ENCODE assay signal across 8 cellular contexts in the genomic region with DNA sequence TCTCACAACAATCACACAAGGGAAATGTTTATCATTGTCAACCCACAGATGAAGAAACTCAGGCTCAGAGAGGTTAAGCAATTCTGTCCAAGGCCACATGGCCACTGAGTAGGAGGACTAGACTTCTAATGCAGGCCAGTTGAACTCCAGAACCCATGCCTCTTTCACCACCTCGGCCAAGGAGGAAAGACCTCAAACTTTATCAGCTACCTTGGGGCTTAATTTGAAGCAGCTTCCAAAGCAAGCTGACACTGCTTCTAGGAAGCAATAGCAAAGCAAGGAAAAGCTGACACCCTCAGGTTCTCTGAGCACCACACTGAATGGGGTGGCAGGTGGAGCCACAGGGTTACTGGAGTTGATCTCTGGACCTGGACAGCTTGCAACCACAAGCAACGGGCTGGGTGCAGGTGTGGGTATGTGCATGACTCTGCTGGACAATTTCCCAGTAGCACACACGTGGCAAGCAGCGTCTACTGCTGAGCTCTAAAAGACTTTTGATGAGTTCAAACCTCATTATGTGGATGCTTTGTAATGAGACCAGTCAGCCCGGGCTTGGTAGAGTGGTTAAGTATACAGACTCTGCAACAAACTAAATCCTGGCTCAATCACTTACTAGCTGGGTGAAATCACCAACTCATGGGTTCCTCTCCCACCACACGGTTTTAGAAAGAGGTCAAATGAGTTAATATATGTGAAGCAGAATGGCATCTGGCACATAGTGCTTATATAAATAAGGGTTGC. TPM values are rescaled to one million over a fixed set of nuclear protein-coding genes. Genes with fewer than 3 reads are reported as not detected.
A peak's percentile ranks its signal among the peaks of the same experiment; 100 is the strongest.
DNase-seq lines count a peak whose midpoint lies in the region; ATAC-seq, FAIRE-seq and TF ChIP-seq lines count a peak whose summit lies in the region.

No MANE protein-coding gene starts in this region.

- no peak for FAIRE-seq in frontal cortex (lab: Jason Lieb, UNC)

- no peaks in the 10 kb centered on the region for H3K9me3 ChIP-seq in Peyer's patch

- intact Hi-C loops in Right ventricle myocardium superior (cut with DNase I): loop anchor here (5.0 to 10.0 kb wide), 2 partner anchors 302 to 460 kb away; no protein-coding TSS in a partner anchor

- peak overlapping the region in 1 of 4 donors; percentile 6 for H3K4me3 ChIP-seq in Peyer's patch

- peak; percentile 34 for DNase-seq in NCI-H1105 treated with DMSO at 0.1 percent for 48 hours (lab: John Stamatoyannopoulos, UW)
- no peak for DNase-seq in NCI-H1105 (lab: John Stamatoyannopoulos, UW)
- peak in 2 of 3 donors; percentile 87 to 90 for DNase-seq in Peyer's patch
- DNase-seq in Right ventricle myocardium superior: no peak
- DNase-seq in substantia nigra (lab: John Stamatoyannopoulos, UW): peak in 8 of 49 donors; percentile 16 to 39 (median 23)
- DNase-seq in frontal cortex (ENCODE audit: low spot score in 2 of 2): no peak
- no peak for DNase-seq in stimulated activated CD4-positive, alpha-beta T cell treated with anti-CD3 and anti-CD28 coated beads, Interleukin-2, amount 100 ng/mL, for 48 hours
- DNase-seq in SHP77 (lab: John Stamatoyannopoulos, UW): no peak

- ATAC-seq in Right ventricle myocardium superior (ENCODE audit: poor library complexity): peak; percentile 40

- H3K36me3 ChIP-seq in Peyer's patch: peaks cover 0 to 9% (median 0%) of the 10 kb centered on the region in 3 donors

- H3K27ac ChIP-seq in Peyer's patch: peak overlapping the region in 3 of 4 donors; percentile 27 to 91 (median 84)
- peak overlapping the region; percentile 84 for H3K27ac ChIP-seq in substantia nigra (ENCODE audit: low read depth, low read length, poor library complexity, severe bottlenecking)

- peak in 2 of 6 experiments; percentile 5 to 33 for TF ChIP-seq CTCF in Peyer's patch (IDR thresholded peaks at IDR 0.05)

- peak; percentile 41 to 67 for TF ChIP-seq POLR2A in Peyer's patch (IDR thresholded peaks at IDR 0.05)

- H3K4me1 ChIP-seq in Peyer's patch: peaks cover 0 to 25% (median 5%) of the 10 kb centered on the region in 4 donors

- H3K27me3 ChIP-seq in Peyer's patch: no peaks in the 10 kb centered on the region

RNA-seq across cellular contexts. Expression of a gene that starts 23.1 kb away (rescaled TPM):
- total RNA-seq in Peyer's patch (100 to 1,000 TPM; 309 to 477 (median 414) TPM), Right ventricle myocardium superior (20.2 TPM), frontal cortex (64.4 TPM)

Comparison
In these comparisons a context has a peak if more than half of its experiments do, and no peak if none do; other contexts are left out.
1. DNase-seq: peak in NCI-H1105 treated with DMSO at 0.1 percent for 48 hours (single experiment) and Peyer's patch (2 of 3); none in NCI-H1105 (single experiment), Right ventricle myocardium superior (single experiment), frontal cortex (0 of 2), stimulated activated CD4-positive, alpha-beta T cell treated with anti-CD3 and anti-CD28 coated beads, Interleukin-2, amount 100 ng/mL, for 48 hours (0 of 2) and SHP77 (0 of 2).